ENCODE assay signal across 22 cellular contexts in the genomic region with DNA sequence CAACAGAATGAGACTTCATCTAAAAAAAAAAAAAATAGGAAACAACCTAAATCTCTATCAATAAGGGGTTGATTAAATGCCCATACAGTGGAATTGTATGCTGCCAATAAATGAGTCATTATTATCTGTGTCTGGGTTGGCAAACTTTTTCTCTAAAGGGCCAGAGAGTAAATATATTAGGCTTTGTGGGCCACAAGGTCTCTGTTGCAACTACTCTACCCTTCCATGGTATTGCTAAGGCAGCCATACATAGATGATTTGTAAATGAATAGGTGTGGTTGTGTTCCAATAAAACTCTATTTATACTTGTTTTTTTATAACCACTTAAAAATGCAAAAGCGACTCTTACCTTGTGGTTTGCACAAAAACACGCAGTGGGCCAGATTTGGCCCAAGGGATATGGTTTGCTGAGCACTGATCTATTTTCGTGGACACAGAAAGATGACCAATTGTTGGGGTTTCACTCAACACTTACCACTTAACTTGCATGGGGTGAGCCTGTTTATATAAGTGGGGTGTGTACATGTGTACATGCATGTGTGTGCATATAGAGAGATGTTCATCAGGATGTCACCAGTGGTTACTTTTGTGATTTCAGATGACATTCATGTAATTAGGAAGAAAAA. TPM values are rescaled to one million over a fixed set of nuclear protein-coding genes. Genes with fewer than 3 reads are reported as not detected.
DNase-seq lines count a peak whose midpoint lies in the region; ATAC-seq, FAIRE-seq and TF ChIP-seq lines count a peak whose summit lies in the region.
"Had no signal": no experiment of that assay in that cellular context is flagged by ENCODE, and none has a peak within 500 bp of the region (broad histone marks: within the 10 kb centered on the region; RNA-seq: fewer than 3 reads in every experiment).

No MANE protein-coding gene starts in this region.

- no peak overlapping the region for H3K9ac ChIP-seq in GM12878 (ENCODE audit: control insufficient read depth, insufficient read depth, low read length)

- FAIRE-seq in GM12878 (lab: Jason Lieb, UNC) = no peak

- in situ Hi-C loops in GM12878 (cut with MboI) = no loop called here

- H3K27ac ChIP-seq in GM12878 (ENCODE audit: control insufficient read depth, insufficient read depth) (no peak overlapping the region), spleen (peak overlapping the region in 2 of 8 donors; percentile 6 to 78)
- H3K27ac ChIP-seq: esophagus squamous epithelium, HL-60, suprapubic skin, WERI-Rb-1 had no signal

- H3K27me3 ChIP-seq in GM12878 (replicated peaks in 1 of 2; ENCODE audit: control insufficient read depth in 2 of 2, insufficient read depth in 2 of 2, low read length in 1 of 2) = no peaks in the 10 kb centered on the region
- no peaks in the 10 kb centered on the region for H3K27me3 ChIP-seq in spleen (replicated peaks in 1 of 7)
- H3K27me3 ChIP-seq: esophagus squamous epithelium, suprapubic skin had no signal

- BruUV-seq in GM12878 (replicated peaks; lab: Mats Ljungman, UMichigan) = no TSS peak

- H3K36me3 ChIP-seq in GM12878 (ENCODE audit: control insufficient read depth in 2 of 2, insufficient read depth in 2 of 2, low read length in 1 of 2) (no peaks in the 10 kb centered on the region), spleen (no peaks in the 10 kb centered on the region)
- H3K36me3 ChIP-seq: esophagus squamous epithelium, suprapubic skin, WERI-Rb-1 had no signal

- peaks cover 25% of the 10 kb centered on the region for H3K4me1 ChIP-seq in GM12878 (ENCODE audit: control insufficient read depth, insufficient read depth, low read length)
- H3K4me1 ChIP-seq in spleen = peaks cover 0 to 78% (median 9%) of the 10 kb centered on the region in 6 donors

- WGBS in GM12878 (ENCODE audit: insufficient coverage, insufficient replicate concordance, low lambda C conversion rate, missing lambda C conversion rate) = 0% methylated on average over 3 of the region's 3 CpGs
- 66 to 85% (median 72%) methylated on average over 3 of the region's 3 CpGs for WGBS in spleen, 5 donors

- TF ChIP-seq CTCF in GM12878 (IDR thresholded peaks at IDR 0.05 in 2 of 3, conservative IDR thresholded peaks at IDR 0.05 in 1 of 3; ENCODE audit: control insufficient read depth in 2 of 3, extremely low read depth in 1 of 3, insufficient read depth in 1 of 3, low read depth in 3 of 3, low read length in 3 of 3) = no peak
- no peak for TF ChIP-seq CTCF in spleen (IDR thresholded peaks at IDR 0.05 in 8 of 11, conservative IDR thresholded peaks at IDR 0.05 in 3 of 11)

- RAD21 ChIA-PET in GM12878 (lab: Charles Lee; ENCODE audit: unreplicated experiment) = interaction anchor here (1.1 to 1.5 kb wide), 3 partner anchors 64 to 66 kb away, joined by 3 to 4 read pairs (median 4); no protein-coding TSS in a partner anchor

- H3K4me3 ChIP-seq in GM12878 (no peak overlapping the region), spleen (no peak overlapping the region)
- H3K4me3 ChIP-seq: esophagus squamous epithelium, suprapubic skin had no signal

- ATAC-seq in GM18499 (IDR thresholded peaks at IDR 0.05; ENCODE audit: insufficient read depth, unreplicated experiment) = peak; percentile 63
- ATAC-seq in GM19438 (IDR thresholded peaks at IDR 0.05; ENCODE audit: low read depth, unreplicated experiment) = peak; percentile 68
- ATAC-seq in HG03135 (IDR thresholded peaks at IDR 0.05; ENCODE audit: unreplicated experiment) = peak; percentile 49
- ATAC-seq in GM12878 = peak; percentile 87
- ATAC-seq in left colon = no peak
- ATAC-seq: activated naive CD4-positive, alpha-beta T cell treated with anti-CD3 and anti-CD28 coated beads, Interleukin-2, amount 50 U/mL, for 72 hours; activated T-cell treated with anti-CD3 and anti-CD28 coated beads, Interleukin-2, amount 50 U/mL, for 72 hours; left cardiac atrium had no signal

- no peak for TF ChIP-seq RAD21 in GM12878 (IDR thresholded peaks at IDR 0.05; ENCODE audit: insufficient read depth, low read depth, low read length)

- TF ChIP-seq POLR2A in GM12878 (IDR thresholded peaks at IDR 0.05; ENCODE audit: low read depth, low read length) (no peak), spleen (IDR thresholded peaks at IDR 0.05) (no peak)

- H3K79me2 ChIP-seq in GM12878 (ENCODE audit: control insufficient read depth, insufficient read depth, low read length) = no peaks in the 10 kb centered on the region

- intact Hi-C loops in GM12878 (cut with micrococcal nuclease; ENCODE audit: unreplicated experiment) (no loop called here), left colon (cut with DNase I, micrococcal nuclease) (no loop called here), spleen (cut with DNase I; ENCODE audit: low total_unique reads) (no loop called here)

- H3K9me3 ChIP-seq in GM12878 (replicated peaks; ENCODE audit: control insufficient read depth, insufficient read depth, low read length) (no peaks in the 10 kb centered on the region), spleen (no peaks in the 10 kb centered on the region)
- H3K9me3 ChIP-seq: esophagus squamous epithelium, suprapubic skin had no signal

- TF ChIP-seq EP300 in GM12878 (IDR thresholded peaks at IDR 0.05; ENCODE audit: borderline replicate concordance in 1 of 2, control insufficient read depth in 1 of 2, low read depth in 2 of 2, low read length in 2 of 2) = no peak; a peak in 1 of 4 replicates

- SMC1A ChIA-PET in GM12878 (lab: Charles Lee; ENCODE audit: uncharacterized antibody, unreplicated experiment) = interaction anchor here (0.8 to 1.0 kb wide), 4 partner anchors 9 to 96 kb away, joined by 3 to 5 read pairs (median 4); no protein-coding TSS in a partner anchor

- no peaks in the 10 kb centered on the region for H4K20me1 ChIP-seq in GM12878 (ENCODE audit: control insufficient read depth, insufficient read depth)

- no peak overlapping the region; the same call in 1 of the 2 replicates for H3K4me2 ChIP-seq in GM12878 (ENCODE audit: control insufficient read depth, insufficient read depth)

- CTCF ChIA-PET in GM12878 (lab: Yijun Ruan, JAX) = interaction anchor here (0.9 to 1.3 kb wide), 3 partner anchors 15 to 123 kb away, joined by 3 to 5 read pairs (median 5); no protein-coding TSS in a partner anchor

- POLR2A ChIA-PET in GM12878 (lab: Charles Lee) = no interaction called here

- DNase-seq in GM12878 (ENCODE audit: low read depth, low spot score) = no peak
- no peak for DNase-seq in left colon
- DNase-seq in HuH-7.5 (ENCODE audit: low spot score) = no peak
- DNase-seq in spleen = no peak
- no peak for DNase-seq in activated T-cell treated with anti-CD3 and anti-CD28 coated beads, Interleukin-2, amount 50 U/mL, for 48 hours
- DNase-seq: activated CD4-positive, alpha-beta T cell treated with anti-CD3 and anti-CD28 coated beads, Interleukin-2, amount 50 U/mL, for 4 hours; activated T-cell treated with anti-CD3 and anti-CD28 coated beads, Interleukin-2, amount 50 U/mL, for 72 hours; CD4-positive, CD25-positive, alpha-beta regulatory T cell; effector memory CD4-positive, alpha-beta T cell; esophagus squamous epithelium; left cardiac atrium; MM.1S; NCI-H146; NCI-H748 treated with DMSO at 0.1 percent for 48 hours; stimulated activated CD8-positive, alpha-beta memory T cell treated with anti-CD3 and anti-CD28 coated beads, Interleukin-4, amount 100 ng/mL, for 48 hours; WERI-Rb-1 had no signal

- no peak overlapping the region for H2AFZ ChIP-seq in GM12878 (ENCODE audit: control insufficient read depth, low read depth, low read length)

TF ChIP-seq in GM12878, 131 proteins besides CTCF, POLR2A, EP300 and RAD21 (continues in another document):
- TF ChIP-seq CREB1 (IDR thresholded peaks at IDR 0.05; ENCODE audit: low read depth) = 0 out of 2 replicates have a peak, but pooled peaks have one; percentile 47

RNA-seq across cellular contexts. Expression of a gene that starts 12.4 kb away (rescaled TPM):
- 148 and 149 TPM in 2 replicates for total RNA-seq in GM12878 (2013; cell fraction: nucleolus; rRNA removed)
- total RNA-seq in GM12878 (2014; rRNA removed) (36.5 and 39.0 TPM in 2 replicates), GM12878 (2014; rRNA removed; fragmentation: Illumina TruSeq; extraction: Trizol) (33.8 and 34.3 TPM in 2 replicates), GM12878 (2021) (69.5 and 70.4 TPM in 2 replicates), left colon (100 to 1,000 TPM; 118 to 140 TPM), spleen (100 to 1,000 TPM in 6 of 7 donors, 10 to 100 TPM in 1; 78.0 to 319 (median 215) TPM)
- polyA plus RNA-seq in GM12878 (2011; ENCODE audit: low read depth) = 13.1 TPM
- polyA plus RNA-seq in GM12878 (2011; rRNA removed) (42.8 and 69.2 TPM in 2 replicates), GM12878 (2014; fragmentation: Illumina TruSeq; extraction: Trizol) (19.4 and 39.4 TPM in 2 replicates), GM12878 (2014; fragmentation: Nextera tagmentation; extraction: Ambion mirVana) (1 to 10 TPM; 2.6 to 8.5 TPM), GM12878 (2014; rRNA removed) (67.3 and 68.6 TPM in 2 replicates), GM12878 (2016; fragmentation: Nextera tagmentation; extraction: Ambion mirVana) (10 to 100 TPM; 13.8 to 17.6 TPM), spleen (10 to 100 TPM; 39.3 to 55.5 (median 48.9) TPM)
- polyA plus RNA-seq in GM12878 (2011; cell fraction: cytosol; rRNA removed) = 69.2 and 84.8 TPM in 2 replicates
- polyA plus RNA-seq in GM12878 (2011; cell fraction: nucleus; rRNA removed) = 107 and 118 TPM in 2 replicates
- 20.4 and 21.2 TPM in 2 replicates for polyA plus RNA-seq in GM12878 (2012)
- 60.5 and 84.7 TPM in 2 replicates for polyA minus RNA-seq in GM12878 (2011; rRNA and poly(A)+ RNA removed)
- 17.0 and 20.3 TPM in 2 replicates for polyA minus RNA-seq in GM12878 (2011; cell fraction: cytosol; rRNA and poly(A)+ RNA removed)
- 32.0 and 57.7 TPM in 2 replicates for polyA minus RNA-seq in GM12878 (2011; cell fraction: nucleus; rRNA and poly(A)+ RNA removed)

RNA-seq across cellular contexts. Expression of a gene that starts 32.8 kb away (rescaled TPM):
- total RNA-seq in GM12878 (2013; cell fraction: nucleolus; rRNA removed) = 24.2 and 43.2 TPM in 2 replicates
- total RNA-seq in GM12878 (2014; rRNA removed) (62.8 and 69.0 TPM in 2 replicates), GM12878 (2014; rRNA removed; fragmentation: Illumina TruSeq; extraction: Trizol) (63.8 and 66.7 TPM in 2 replicates), GM12878 (2021) (62.4 and 66.5 TPM in 2 replicates), left colon (10 to 100 TPM; 44.4 to 44.7 TPM), spleen (10 to 100 TPM; 18.4 to 41.4 (median 31.7) TPM)
- polyA plus RNA-seq in GM12878 (2011; ENCODE audit: low read depth) = 55.0 TPM
- polyA plus RNA-seq in GM12878 (2011; rRNA removed) (51.7 and 54.0 TPM in 2 replicates), GM12878 (2014; fragmentation: Illumina TruSeq; extraction: Trizol) (52.4 and 79.0 TPM in 2 replicates), GM12878 (2014; fragmentation: Nextera tagmentation; extraction: Ambion mirVana) (100 to 1,000 TPM; 168 to 214 TPM), GM12878 (2014; rRNA removed) (59.4 and 62.6 TPM in 2 replicates), GM12878 (2016; fragmentation: Nextera tagmentation; extraction: Ambion mirVana) (100 to 1,000 TPM; 110 to 120 TPM), spleen (10 to 100 TPM; 37.9 to 79.0 (median 41.4) TPM)
- polyA plus RNA-seq in GM12878 (2011; cell fraction: cytosol; rRNA removed) = 47.5 and 49.5 TPM in 2 replicates
- polyA plus RNA-seq in GM12878 (2011; cell fraction: nucleus; rRNA removed) = 22.6 and 25.4 TPM in 2 replicates
- polyA plus RNA-seq in GM12878 (2012) = 68.4 and 73.3 TPM in 2 replicates
- 39.8 and 45.0 TPM in 2 replicates for polyA minus RNA-seq in GM12878 (2011; rRNA and poly(A)+ RNA removed)
- polyA minus RNA-seq in GM12878 (2011; cell fraction: cytosol; rRNA and poly(A)+ RNA removed) = 11.5 and 16.8 TPM in 2 replicates
- polyA minus RNA-seq in GM12878 (2011; cell fraction: nucleus; rRNA and poly(A)+ RNA removed) = 16.3 and 23.2 TPM in 2 replicates
